ENCODE assay signal across 10 cellular contexts in the genomic region with DNA sequence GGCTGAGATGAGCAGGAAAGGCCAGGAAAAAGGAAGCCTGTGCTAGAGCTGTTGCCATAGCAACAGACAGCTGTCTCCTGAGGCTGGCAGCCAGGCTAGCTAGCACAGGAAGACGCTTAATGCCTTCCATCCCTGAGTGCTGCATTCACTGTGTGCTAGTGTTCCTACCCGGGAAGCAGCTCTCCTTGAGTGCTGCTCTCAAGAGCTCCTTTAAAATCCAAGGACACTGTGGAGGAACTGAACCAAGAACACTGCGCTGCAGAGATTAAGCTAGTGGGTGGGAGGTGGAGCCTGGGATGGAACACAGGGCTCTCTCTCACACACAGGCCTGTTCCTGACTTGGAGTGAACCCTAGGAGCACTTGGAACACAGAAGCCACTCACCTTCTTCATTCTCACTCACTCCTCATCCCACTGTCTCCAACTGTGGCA. TPM values are rescaled to one million over a fixed set of nuclear protein-coding genes. Genes with fewer than 3 reads are reported as not detected.
DNase-seq lines count a peak whose midpoint lies in the region; ATAC-seq, FAIRE-seq and TF ChIP-seq lines count a peak whose summit lies in the region.
"Had no signal": no experiment of that assay in that cellular context is flagged by ENCODE, and none has a peak within 500 bp of the region (broad histone marks: within the 10 kb centered on the region; RNA-seq: fewer than 3 reads in every experiment).

No MANE protein-coding gene starts in this region.

- TF ChIP-seq CTCF in CD4-positive, alpha-beta T cell (IDR thresholded peaks at IDR 0.05): no peak
- no peak for TF ChIP-seq CTCF in left ventricle myocardium inferior (IDR thresholded peaks at IDR 0.05; ENCODE audit: borderline replicate concordance)

- intact Hi-C loops in CD4-positive, alpha-beta T cell (cut with DNase I, micrococcal nuclease): no loop called here
- intact Hi-C loops in left ventricle myocardium inferior (cut with micrococcal nuclease): no loop called here

- peaks cover 85% of the 10 kb centered on the region for H3K4me1 Mint-ChIP-seq in CD4-positive, alpha-beta T cell (ENCODE audit: low read depth)
- H3K4me1 Mint-ChIP-seq in activated T-helper 17 cell treated with anti-CD3 and anti-CD28 coated beads, Interleukin-2, amount 50 U/mL, for 72 hours: peaks cover 40% of the 10 kb centered on the region
- peaks cover 51% of the 10 kb centered on the region for H3K4me1 Mint-ChIP-seq in stimulated activated effector memory CD8-positive, alpha-beta T cell treated with anti-CD3 and anti-CD28 coated beads, Interleukin-12 subunit alpha, Interleukin-12 subunit beta, amount 100 ng/mL, for 72 hours

- peak overlapping the region; percentile 80 for H3K27ac Mint-ChIP-seq in CD4-positive, alpha-beta T cell
- H3K27ac Mint-ChIP-seq in activated T-helper 17 cell treated with anti-CD3 and anti-CD28 coated beads, Interleukin-2, amount 50 U/mL, for 72 hours: peak overlapping the region; percentile 86
- H3K27ac Mint-ChIP-seq in stimulated activated effector memory CD8-positive, alpha-beta T cell treated with anti-CD3 and anti-CD28 coated beads, Interleukin-12 subunit alpha, Interleukin-12 subunit beta, amount 100 ng/mL, for 72 hours: peak overlapping the region; percentile 40

- TF ChIP-seq POLR2A in GM12891 (IDR thresholded peaks at IDR 0.05; ENCODE audit: low read depth, low read length): no peak

- no peaks in the 10 kb centered on the region for H3K27me3 ChIP-seq in CD4-positive, alpha-beta T cell (ENCODE audit: control insufficient read depth, insufficient read depth, low read length)
- no peaks in the 10 kb centered on the region for H3K27me3 ChIP-seq in MG63
- no peaks in the 10 kb centered on the region for H3K27me3 ChIP-seq in left ventricle myocardium inferior (ENCODE audit: low read depth)

- CTCF ChIA-PET in CD4-positive, alpha-beta T cell (lab: Charles Lee): interaction anchor here (1.3 to 1.8 kb wide), 4 partner anchors 13 to 27 kb away, joined by 4 to 9 read pairs (median 6); no protein-coding TSS in a partner anchor

- H3K27me3 Mint-ChIP-seq in CD4-positive, alpha-beta T cell: no peaks in the 10 kb centered on the region
- H3K27me3 Mint-ChIP-seq in activated T-helper 17 cell treated with anti-CD3 and anti-CD28 coated beads, Interleukin-2, amount 50 U/mL, for 72 hours: no peaks in the 10 kb centered on the region

- ATAC-seq in CD4-positive, alpha-beta T cell (ENCODE audit: poor library complexity): peak; percentile 51
- peak; percentile 51 for ATAC-seq in activated T-helper 17 cell treated with anti-CD3 and anti-CD28 coated beads, Interleukin-2, amount 50 U/mL, for 72 hours (replicated peaks)
- peak; percentile 46 for ATAC-seq in stimulated activated effector memory CD8-positive, alpha-beta T cell treated with anti-CD3 and anti-CD28 coated beads, Interleukin-12 subunit alpha, Interleukin-12 subunit beta, amount 100 ng/mL, for 72 hours
- ATAC-seq in GM18861 (IDR thresholded peaks at IDR 0.05; ENCODE audit: unreplicated experiment): no peak
- no peak for ATAC-seq in HG03097 (IDR thresholded peaks at IDR 0.05; ENCODE audit: low FRiP score, unreplicated experiment)
- ATAC-seq: HCT116 had no signal

- DNase-seq in CD4-positive, alpha-beta T cell: peak in 1 of 10 experiments; percentile 22
- DNase-seq in MG63 (peak; percentile 40), left ventricle myocardium inferior (peak; percentile 15), GM12891 (ENCODE audit: insufficient read length, low spot score) (no peak)
- no peak for DNase-seq in stimulated activated effector memory CD8-positive, alpha-beta T cell treated with anti-CD3 and anti-CD28 coated beads, Interleukin-12 subunit alpha, Interleukin-12 subunit beta, amount 100 ng/mL, for 72 hours (ENCODE audit: low spot score in 2 of 2)

- H3K4me1 ChIP-seq in left ventricle myocardium inferior: peaks cover 20% of the 10 kb centered on the region

- POLR2A ChIA-PET in CD4-positive, alpha-beta T cell (lab: Charles Lee): interaction anchor here (0.7 to 3.5 kb wide), 15 partner anchors 8 to 79 kb away, joined by 3 to 28 read pairs (median 5); no protein-coding TSS in a partner anchor

- H3K9me3 Mint-ChIP-seq in CD4-positive, alpha-beta T cell: no peaks in the 10 kb centered on the region
- no peaks in the 10 kb centered on the region for H3K9me3 Mint-ChIP-seq in activated T-helper 17 cell treated with anti-CD3 and anti-CD28 coated beads, Interleukin-2, amount 50 U/mL, for 72 hours
- no peaks in the 10 kb centered on the region for H3K9me3 Mint-ChIP-seq in stimulated activated effector memory CD8-positive, alpha-beta T cell treated with anti-CD3 and anti-CD28 coated beads, Interleukin-12 subunit alpha, Interleukin-12 subunit beta, amount 100 ng/mL, for 72 hours

- H3K36me3 ChIP-seq in MG63: no peaks in the 10 kb centered on the region
- no peaks in the 10 kb centered on the region for H3K36me3 ChIP-seq in left ventricle myocardium inferior

- peak overlapping the region; percentile 49 for H3K4me3 Mint-ChIP-seq in CD4-positive, alpha-beta T cell
- peak overlapping the region; percentile 60 for H3K4me3 Mint-ChIP-seq in activated T-helper 17 cell treated with anti-CD3 and anti-CD28 coated beads, Interleukin-2, amount 50 U/mL, for 72 hours
- H3K4me3 Mint-ChIP-seq in stimulated activated effector memory CD8-positive, alpha-beta T cell treated with anti-CD3 and anti-CD28 coated beads, Interleukin-12 subunit alpha, Interleukin-12 subunit beta, amount 100 ng/mL, for 72 hours: no peak overlapping the region

- no peak overlapping the region for H3K4me3 ChIP-seq in MG63
- H3K4me3 ChIP-seq in left ventricle myocardium inferior: no peak overlapping the region

- no peak for FAIRE-seq in GM12891 (lab: Jason Lieb, UNC)

- H3K9me3 ChIP-seq in CD4-positive, alpha-beta T cell (ENCODE audit: control insufficient read depth, low read length): no peaks in the 10 kb centered on the region
- H3K9me3 ChIP-seq in MG63 (no peaks in the 10 kb centered on the region; the same call in 1 of the 2 replicates), left ventricle myocardium inferior (replicated peaks) (no peaks in the 10 kb centered on the region)

- H3K27ac ChIP-seq in CD4-positive, alpha-beta T cell (ENCODE audit: low read depth, low read length): no peak overlapping the region
- H3K27ac ChIP-seq in left ventricle myocardium inferior (replicated peaks): no peak overlapping the region
- H3K27ac ChIP-seq: epithelial cell of prostate had no signal

- H3K36me3 Mint-ChIP-seq in CD4-positive, alpha-beta T cell (ENCODE audit: low read depth): no peaks in the 10 kb centered on the region
- no peaks in the 10 kb centered on the region for H3K36me3 Mint-ChIP-seq in activated T-helper 17 cell treated with anti-CD3 and anti-CD28 coated beads, Interleukin-2, amount 50 U/mL, for 72 hours (ENCODE audit: low read depth)
- H3K36me3 Mint-ChIP-seq in stimulated activated effector memory CD8-positive, alpha-beta T cell treated with anti-CD3 and anti-CD28 coated beads, Interleukin-12 subunit alpha, Interleukin-12 subunit beta, amount 100 ng/mL, for 72 hours: peaks cover 6% of the 10 kb centered on the region

TF ChIP-seq in GM12891, 5 proteins besides CTCF, POLR2A, EP300 and RAD21:
- TF ChIP-seq SPI1 (IDR thresholded peaks at IDR 0.05; ENCODE audit: low read depth, low read length): no peak

RNA-seq across cellular contexts. Expression of gene IL7R, which starts 53.5 kb away (rescaled TPM):
- total RNA-seq in CD4-positive, alpha-beta T cell: 100 to 1,000 TPM; 623 to 638 TPM
- 3.4 and 3.6 TPM in 2 replicates for total RNA-seq in MG63 (2014; rRNA removed; shearing (Covaris generic); ENCODE audit: low replicate concordance)
- total RNA-seq in activated T-helper 17 cell treated with anti-CD3 and anti-CD28 coated beads, Interleukin-2, amount 50 U/mL, for 72 hours: 100 to 1,000 TPM; 162 to 203 TPM
- 0.66 TPM for total RNA-seq in left ventricle myocardium inferior
- polyA plus RNA-seq in GM12891 (2012; ENCODE audit: low read depth, missing spikeins): 0.98 TPM

Comparison
In these comparisons a context has a peak if more than half of its experiments do, and no peak if none do; other contexts are left out.
1. ATAC-seq: peak in CD4-positive, alpha-beta T cell (single experiment), activated T-helper 17 cell treated with anti-CD3 and anti-CD28 coated beads, Interleukin-2, amount 50 U/mL, for 72 hours (single experiment) and stimulated activated effector memory CD8-positive, alpha-beta T cell treated with anti-CD3 and anti-CD28 coated beads, Interleukin-12 subunit alpha, Interleukin-12 subunit beta, amount 100 ng/mL, for 72 hours (single experiment); none in GM18861 (single experiment) and HG03097 (single experiment).
2. DNase-seq: peak in MG63 (single experiment) and left ventricle myocardium inferior (single experiment); none in stimulated activated effector memory CD8-positive, alpha-beta T cell treated with anti-CD3 and anti-CD28 coated beads, Interleukin-12 subunit alpha, Interleukin-12 subunit beta, amount 100 ng/mL, for 72 hours (0 of 2) and GM12891 (single experiment).
3. RNA of gene IL7R, which starts 53.5 kb away (total RNA-seq): 623 to 638 TPM in CD4-positive, alpha-beta T cell and 162 to 203 TPM in activated T-helper 17 cell treated with anti-CD3 and anti-CD28 coated beads, Interleukin-2, amount 50 U/mL, for 72 hours; 3.4 to 3.6 TPM in MG63 and 0.66 TPM in left ventricle myocardium inferior (single experiment); every median in the first group is over 10 times any median in the second.
4. Peak in every context shown above with its lines, with median percentiles within 50 percentile points of each other: H3K27ac Mint-ChIP-seq.